ENCODE assay signal across 11 cellular contexts in the genomic region with DNA sequence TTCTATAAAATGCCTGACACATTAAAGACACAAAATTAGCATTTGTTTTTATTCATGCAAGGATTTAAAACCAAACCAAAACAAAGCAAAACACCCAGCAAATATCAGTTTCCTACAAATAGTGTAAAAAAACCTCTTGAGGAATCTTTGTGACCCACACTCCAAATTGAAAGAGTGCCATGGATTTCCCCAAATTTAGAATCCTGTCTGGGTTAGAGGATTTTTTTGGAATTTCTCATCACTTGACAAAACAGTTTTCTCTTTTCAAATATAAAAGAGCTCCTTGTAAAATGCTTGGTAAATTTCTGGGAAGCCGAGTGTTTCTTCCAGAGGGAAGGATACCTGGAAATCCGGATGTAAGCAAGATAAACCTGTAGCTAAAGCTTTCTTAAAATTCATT. TPM values are rescaled to one million over a fixed set of nuclear protein-coding genes. Genes with fewer than 3 reads are reported as not detected.
DNase-seq lines count a peak whose midpoint lies in the region; ATAC-seq and TF ChIP-seq lines count a peak whose summit lies in the region.
"Had no signal": no experiment of that assay in that cellular context is flagged by ENCODE, and none has a peak within 500 bp of the region (broad histone marks: within the 10 kb centered on the region; RNA-seq: fewer than 3 reads in every experiment).

No MANE protein-coding gene starts in this region.

- no peak overlapping the region for H3K9ac ChIP-seq in HUES6 (ENCODE audit: low read length)
- H3K9ac ChIP-seq in colonic mucosa (ENCODE audit: low read depth in 2 of 2, low read length in 2 of 2), result no peak overlapping the region
- peak overlapping the region; percentile 92 for H3K9ac ChIP-seq in mesenchymal stem cell (ENCODE audit: low read length)
- peak overlapping the region in 1 of 5 donors; percentile 40 for H3K9ac ChIP-seq in subcutaneous abdominal adipose tissue (ENCODE audit: low read length in 5 of 5)

- no peak overlapping the region for H3K4me3 Mint-ChIP-seq in activated T-helper 1 cell treated with anti-CD3 and anti-CD28 coated beads, Interleukin-12 subunit alpha, Interleukin-12 subunit beta, Interleukin-2, Interleukin-4 antibody, amounts not matched to agents 30 ng/mL and 10 ng/mL and 1 ng/mL, durations not matched to agents 14 hours and 24 hours and 36 hours
- H3K4me3 Mint-ChIP-seq in activated CD8-positive, alpha-beta memory T cell treated with anti-CD3 and anti-CD28 coated beads, Interleukin-2, amount 10 ng/mL, durations not matched to agents 7 days and 5 days, result no peak overlapping the region

- no peaks in the 10 kb centered on the region for H3K36me3 Mint-ChIP-seq in activated T-helper 1 cell treated with anti-CD3 and anti-CD28 coated beads, Interleukin-12 subunit alpha, Interleukin-12 subunit beta, Interleukin-2, Interleukin-4 antibody, amounts not matched to agents 30 ng/mL and 10 ng/mL and 1 ng/mL, durations not matched to agents 14 hours and 24 hours and 36 hours (ENCODE audit: low read depth)
- H3K36me3 Mint-ChIP-seq in activated CD8-positive, alpha-beta memory T cell treated with anti-CD3 and anti-CD28 coated beads, Interleukin-2, amount 10 ng/mL, durations not matched to agents 7 days and 5 days, result no peaks in the 10 kb centered on the region

- intact Hi-C loops in colonic mucosa (cut with DNase I), result no loop called here
- intact Hi-C loops in activated T-helper 1 cell treated with anti-CD3 and anti-CD28 coated beads, Interleukin-12 subunit alpha, Interleukin-12 subunit beta, Interleukin-2, Interleukin-4 antibody, amounts not matched to agents 30 ng/mL and 10 ng/mL and 1 ng/mL, durations not matched to agents 14 hours and 24 hours and 36 hours (cut with micrococcal nuclease), result loop anchor here (2.0 to 5.0 kb wide), 3 partner anchors 27 to 630 kb away; a partner anchor contains a TSS

- H3K79me1 ChIP-seq in mesenchymal stem cell (replicated peaks; ENCODE audit: low read length, poor library complexity, severe bottlenecking), result peaks cover 1% of the 10 kb centered on the region

- no peak overlapping the region for H2AFZ ChIP-seq in mesenchymal stem cell (ENCODE audit: low read depth, low read length)

- no peak overlapping the region; the same call in 1 of the 2 replicates for H3K27ac ChIP-seq in HUES6 (ENCODE audit: low read depth, low read length)
- H3K27ac ChIP-seq in colonic mucosa, result peak overlapping the region; percentile 14
- peak overlapping the region; percentile 99 for H3K27ac ChIP-seq in mesenchymal stem cell (ENCODE audit: low read length, poor library complexity, severe bottlenecking)
- H3K27ac ChIP-seq in subcutaneous abdominal adipose tissue (ENCODE audit: low read depth, low read length), result peak overlapping the region; percentile 67

- DNase-seq in colonic mucosa (no peak), mesenchymal stem cell (no peak), NCI-H524 treated with DMSO at 0.1 percent for 48 hours (lab: John Stamatoyannopoulos, UW) (no peak)
- no peak for DNase-seq in activated T-helper 1 cell treated with anti-CD3 and anti-CD28 coated beads, Interleukin-12 subunit alpha, Interleukin-12 subunit beta, Interleukin-2, Interleukin-4 antibody, amounts not matched to agents 30 ng/mL and 10 ng/mL and 1 ng/mL, durations not matched to agents 14 hours and 24 hours and 36 hours (ENCODE audit: low spot score)
- no peak for DNase-seq in activated CD8-positive, alpha-beta memory T cell treated with anti-CD3 and anti-CD28 coated beads, Interleukin-2, amount 10 ng/mL, durations not matched to agents 7 days and 5 days
- DNase-seq in central memory CD4-positive, alpha-beta T cell, result no peak
- DNase-seq: activated CD8-positive, alpha-beta memory T cell treated with anti-CD3 and anti-CD28 coated beads for 24 hours; activated naive CD8-positive, alpha-beta T cell treated with anti-CD3 and anti-CD28 coated beads, Interleukin-2, amount 50 U/mL, for 24 hours; NCI-H1694 had no signal

- H4K91ac ChIP-seq in mesenchymal stem cell (ENCODE audit: low read length), result no peak overlapping the region

- 78% methylated on average over 2 of the region's 2 CpGs for WGBS in mesenchymal stem cell

- no peak overlapping the region for H2BK120ac ChIP-seq in mesenchymal stem cell (ENCODE audit: low read depth, low read length)

- no peaks in the 10 kb centered on the region for H3K9me3 ChIP-seq in HUES6 (ENCODE audit: control insufficient read depth, insufficient read depth, low read depth, low read length)
- H3K9me3 ChIP-seq in colonic mucosa, result no peaks in the 10 kb centered on the region
- H3K9me3 ChIP-seq in mesenchymal stem cell (ENCODE audit: control insufficient read depth, low read length), result no peaks in the 10 kb centered on the region
- H3K9me3 ChIP-seq in subcutaneous abdominal adipose tissue (ENCODE audit: control insufficient read depth in 5 of 5, low read length in 5 of 5), result no peaks in the 10 kb centered on the region

- H3K27me3 ChIP-seq in HUES6 (ENCODE audit: control insufficient read depth, insufficient read depth, low read length), result no peaks in the 10 kb centered on the region
- H3K27me3 ChIP-seq in colonic mucosa, result no peaks in the 10 kb centered on the region
- H3K27me3 ChIP-seq in mesenchymal stem cell (ENCODE audit: control insufficient read depth in 1 of 2, insufficient read depth in 1 of 2, low read length in 2 of 2), result no peaks in the 10 kb centered on the region
- peaks cover 7 to 28% (median 20%) of the 10 kb centered on the region in 5 donors for H3K27me3 ChIP-seq in subcutaneous abdominal adipose tissue (ENCODE audit: control insufficient read depth in 5 of 5, insufficient read depth in 4 of 5, low read length in 5 of 5)

- TF ChIP-seq CTCF in colonic mucosa (IDR thresholded peaks at IDR 0.05), result no peak

- H3K9me3 Mint-ChIP-seq in activated T-helper 1 cell treated with anti-CD3 and anti-CD28 coated beads, Interleukin-12 subunit alpha, Interleukin-12 subunit beta, Interleukin-2, Interleukin-4 antibody, amounts not matched to agents 30 ng/mL and 10 ng/mL and 1 ng/mL, durations not matched to agents 14 hours and 24 hours and 36 hours, result no peaks in the 10 kb centered on the region
- H3K9me3 Mint-ChIP-seq in activated CD8-positive, alpha-beta memory T cell treated with anti-CD3 and anti-CD28 coated beads, Interleukin-2, amount 10 ng/mL, durations not matched to agents 7 days and 5 days (ENCODE audit: low read depth), result no peaks in the 10 kb centered on the region
- H3K9me3 Mint-ChIP-seq: activated naive CD8-positive, alpha-beta T cell treated with anti-CD3 and anti-CD28 coated beads, Interleukin-2, amount 50 U/mL, for 24 hours had no signal

- H3K18ac ChIP-seq in mesenchymal stem cell (ENCODE audit: low read depth in 1 of 2, low read length in 2 of 2), result no peak overlapping the region

- H2BK12ac ChIP-seq in mesenchymal stem cell (ENCODE audit: low read length in 2 of 2), result no peak overlapping the region

- CTCF ChIA-PET in activated CD8-positive, alpha-beta memory T cell treated with anti-CD3 and anti-CD28 coated beads, Interleukin-2, amount 10 ng/mL, durations not matched to agents 7 days and 5 days (lab: Charles Lee), result interaction anchor here (0.7 kb wide), 1 partner anchor 483 kb away, joined by 3 read pairs; no protein-coding TSS in a partner anchor

- H4K8ac ChIP-seq in mesenchymal stem cell (ENCODE audit: low read length), result no peak overlapping the region

- peaks cover 10% of the 10 kb centered on the region for H3K36me3 ChIP-seq in HUES6 (ENCODE audit: control insufficient read depth, insufficient read depth, low read length)
- H3K36me3 ChIP-seq in colonic mucosa, result no peaks in the 10 kb centered on the region
- H3K36me3 ChIP-seq in mesenchymal stem cell (ENCODE audit: control insufficient read depth in 1 of 2, insufficient read depth in 2 of 2, low read depth in 1 of 2, low read length in 2 of 2), result peaks cover 0 to 27% of the 10 kb centered on the region in 2 experiments
- H3K36me3 ChIP-seq in subcutaneous abdominal adipose tissue (ENCODE audit: control insufficient read depth in 5 of 5, insufficient read depth in 5 of 5, low read length in 5 of 5), result peaks cover 0 to 4% (median 0%) of the 10 kb centered on the region in 5 donors

- no peak overlapping the region for H2BK15ac ChIP-seq in mesenchymal stem cell (ENCODE audit: low read depth, poor library complexity, severe bottlenecking)

- no peak for ATAC-seq in activated CD8-positive, alpha-beta memory T cell treated with anti-CD3 and anti-CD28 coated beads, Interleukin-2, amount 10 ng/mL, durations not matched to agents 7 days and 5 days
- ATAC-seq: activated naive CD8-positive, alpha-beta T cell treated with anti-CD3 and anti-CD28 coated beads, Interleukin-2, amount 50 U/mL, for 24 hours had no signal

- H2BK5ac ChIP-seq in mesenchymal stem cell (ENCODE audit: low read depth, low read length, poor library complexity, severe bottlenecking), result peak overlapping the region; percentile 38

- H3K27ac Mint-ChIP-seq in activated T-helper 1 cell treated with anti-CD3 and anti-CD28 coated beads, Interleukin-12 subunit alpha, Interleukin-12 subunit beta, Interleukin-2, Interleukin-4 antibody, amounts not matched to agents 30 ng/mL and 10 ng/mL and 1 ng/mL, durations not matched to agents 14 hours and 24 hours and 36 hours, result no peak overlapping the region
- no peak overlapping the region for H3K27ac Mint-ChIP-seq in activated CD8-positive, alpha-beta memory T cell treated with anti-CD3 and anti-CD28 coated beads, Interleukin-2, amount 10 ng/mL, durations not matched to agents 7 days and 5 days
- H3K27ac Mint-ChIP-seq: activated naive CD8-positive, alpha-beta T cell treated with anti-CD3 and anti-CD28 coated beads, Interleukin-2, amount 50 U/mL, for 24 hours had no signal

- H3K4ac ChIP-seq in mesenchymal stem cell (ENCODE audit: low read depth in 1 of 2, low read length in 2 of 2), result no peak overlapping the region

- no peak overlapping the region for H3K14ac ChIP-seq in mesenchymal stem cell (ENCODE audit: low read length in 2 of 2)

- no peak overlapping the region for H3K23ac ChIP-seq in mesenchymal stem cell (ENCODE audit: low read length in 2 of 2)

- peaks cover 66% of the 10 kb centered on the region for H3K27me3 Mint-ChIP-seq in activated T-helper 1 cell treated with anti-CD3 and anti-CD28 coated beads, Interleukin-12 subunit alpha, Interleukin-12 subunit beta, Interleukin-2, Interleukin-4 antibody, amounts not matched to agents 30 ng/mL and 10 ng/mL and 1 ng/mL, durations not matched to agents 14 hours and 24 hours and 36 hours (ENCODE audit: insufficient read depth)
- H3K27me3 Mint-ChIP-seq in activated CD8-positive, alpha-beta memory T cell treated with anti-CD3 and anti-CD28 coated beads, Interleukin-2, amount 10 ng/mL, durations not matched to agents 7 days and 5 days, result peaks cover 78% of the 10 kb centered on the region

- peak overlapping the region; percentile 67 for H3K4me3 ChIP-seq in HUES6 (ENCODE audit: low read depth, low read length)
- no peak overlapping the region for H3K4me3 ChIP-seq in colonic mucosa
- peak overlapping the region in 1 of 2 experiments; percentile 73 for H3K4me3 ChIP-seq in mesenchymal stem cell (ENCODE audit: insufficient read depth in 1 of 2, low read depth in 1 of 2, low read length in 2 of 2)
- peak overlapping the region in 2 of 5 donors; percentile 71 to 77 for H3K4me3 ChIP-seq in subcutaneous abdominal adipose tissue (ENCODE audit: low read depth in 1 of 5, low read length in 5 of 5)

- peaks cover 11% of the 10 kb centered on the region for H3K4me1 Mint-ChIP-seq in activated T-helper 1 cell treated with anti-CD3 and anti-CD28 coated beads, Interleukin-12 subunit alpha, Interleukin-12 subunit beta, Interleukin-2, Interleukin-4 antibody, amounts not matched to agents 30 ng/mL and 10 ng/mL and 1 ng/mL, durations not matched to agents 14 hours and 24 hours and 36 hours (ENCODE audit: low read depth)
- H3K4me1 Mint-ChIP-seq in activated CD8-positive, alpha-beta memory T cell treated with anti-CD3 and anti-CD28 coated beads, Interleukin-2, amount 10 ng/mL, durations not matched to agents 7 days and 5 days, result peaks cover 20% of the 10 kb centered on the region

- H3K4me1 ChIP-seq in HUES6 (ENCODE audit: control insufficient read depth, insufficient read depth, low read length) (peaks cover 14% of the 10 kb centered on the region), colonic mucosa (no peaks in the 10 kb centered on the region), mesenchymal stem cell (ENCODE audit: control insufficient read depth, insufficient read depth, low read depth, low read length) (no peaks in the 10 kb centered on the region), subcutaneous abdominal adipose tissue (ENCODE audit: control insufficient read depth in 5 of 5, insufficient read depth in 5 of 5, low read length in 5 of 5) (peaks cover 0 to 24% (median 21%) of the 10 kb centered on the region in 5 donors)

- peak overlapping the region; percentile 29 for H3K4me2 ChIP-seq in mesenchymal stem cell (ENCODE audit: low read length, poor library complexity, severe bottlenecking)

- H2AK5ac ChIP-seq in mesenchymal stem cell (ENCODE audit: low read length, severe bottlenecking), result no peak overlapping the region

RNA-seq across cellular contexts. Expression of a gene that starts 1.7 kb away (rescaled TPM):
- total RNA-seq in colonic mucosa, result 100 to 1,000 TPM; 115 to 315 TPM
- polyA plus RNA-seq in mesenchymal stem cell (2013, experiment 1 of 2), result 1,493 TPM
- 1,327 TPM for polyA plus RNA-seq in mesenchymal stem cell (2013, experiment 2 of 2)
- 1.6 and 2.7 TPM in 2 replicates for total RNA-seq in activated T-helper 1 cell treated with anti-CD3 and anti-CD28 coated beads, Interleukin-12 subunit alpha, Interleukin-12 subunit beta, Interleukin-2, Interleukin-4 antibody, amounts not matched to agents 30 ng/mL and 10 ng/mL and 1 ng/mL, durations not matched to agents 14 hours and 24 hours and 36 hours
- total RNA-seq in activated CD8-positive, alpha-beta memory T cell treated with anti-CD3 and anti-CD28 coated beads, Interleukin-2, amount 10 ng/mL, durations not matched to agents 7 days and 5 days, result 1 to 10 TPM in 1 of 2 experiments, under 1 TPM in 1; 0.70 to 2.5 TPM

Comparison
In these comparisons a context has a peak if more than half of its experiments do, and no peak if none do; other contexts are left out.
1. RNA of a gene that starts 1.7 kb away (total RNA-seq): 115 to 315 TPM in colonic mucosa; 0.70 to 2.5 TPM in activated CD8-positive, alpha-beta memory T cell treated with anti-CD3 and anti-CD28 coated beads, Interleukin-2, amount 10 ng/mL, durations not matched to agents 7 days and 5 days and 1.6 to 2.7 TPM in activated T-helper 1 cell treated with anti-CD3 and anti-CD28 coated beads, Interleukin-12 subunit alpha, Interleukin-12 subunit beta, Interleukin-2, Interleukin-4 antibody, amounts not matched to agents 30 ng/mL and 10 ng/mL and 1 ng/mL, durations not matched to agents 14 hours and 24 hours and 36 hours; every median in the first group is over 10 times any median in the second.